Comparison of ENCODE assay signal across 21 cellular contexts in the genomic region with DNA sequence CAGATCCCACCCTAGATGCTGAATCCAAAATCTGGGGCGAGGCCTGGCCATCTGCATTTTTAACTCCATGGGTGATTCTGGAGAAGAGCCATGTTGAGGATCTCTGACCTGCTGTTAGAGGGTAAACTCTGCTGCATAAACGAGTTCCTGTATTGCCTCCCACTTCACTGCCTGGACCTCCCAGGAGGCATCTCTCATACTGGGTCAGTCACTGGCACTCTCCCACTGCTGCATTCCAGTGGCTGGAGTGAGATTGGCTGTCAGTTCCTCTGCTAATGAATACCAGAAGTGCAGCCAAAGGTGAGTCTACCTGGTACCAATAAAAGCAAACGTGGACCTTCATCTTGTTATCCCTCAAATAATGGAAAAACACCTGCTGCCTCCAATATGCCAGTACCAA. TPM values are rescaled to one million over a fixed set of nuclear protein-coding genes. Genes with fewer than 3 reads are reported as not detected.
DNase-seq lines count a peak whose midpoint lies in the region; ATAC-seq, FAIRE-seq and TF ChIP-seq lines count a peak whose summit lies in the region.
"Had no signal": no experiment of that assay in that cellular context is flagged by ENCODE, and none has a peak within 500 bp of the region (broad histone marks: within the 10 kb centered on the region; RNA-seq: fewer than 3 reads in every experiment).

No MANE protein-coding gene starts in this region.

- H3K4me1 ChIP-seq in GM23248 (ENCODE audit: insufficient read depth) (peaks cover 21% of the 10 kb centered on the region), pancreas (peaks cover 7 to 12% (median 10%) of the 10 kb centered on the region in 3 donors)

- 57 to 61% methylated on average over 3 of the region's 3 CpGs for WGBS in GM23248 (ENCODE audit: low coverage in 1 of 2, low lambda C conversion rate in 2 of 2, missing lambda C conversion rate in 2 of 2), 2 experiments
- 39 to 43% methylated on average over 3 of the region's 3 CpGs for WGBS in pancreas, 2 donors

- no peaks in the 10 kb centered on the region for H3K27me3 Mint-ChIP-seq in effector memory CD8-positive, alpha-beta T cell

- H3K9ac ChIP-seq in GM23248 = no peak overlapping the region
- H3K9ac ChIP-seq: BLaER1 treated with 17β-estradiol and CSF1 and Interleukin-3, amounts not matched to agents 10 nM and 100 nM had no signal

- no peak for FAIRE-seq in pancreas (lab: Jason Lieb, UNC)
- FAIRE-seq: frontal cortex, K562 had no signal

- no peak overlapping the region for H2AFZ ChIP-seq in GM23248

- H3K4me1 Mint-ChIP-seq in effector memory CD8-positive, alpha-beta T cell (ENCODE audit: low read depth in 2 of 2) = peaks cover 31 to 34% of the 10 kb centered on the region in 2 donors

- peak; percentile 49 for DNase-seq in GM23248
- peak; percentile 84 for DNase-seq in astrocyte of the hippocampus (ENCODE audit: low read depth, low spot score)
- DNase-seq in iris pigment epithelial cell (ENCODE audit: low read depth) = peak; percentile 50
- DNase-seq in pancreas = peak in 3 of 6 donors; percentile 55 to 68 (median 64)
- no peak for DNase-seq in effector memory CD8-positive, alpha-beta T cell
- DNase-seq in D341Med (ENCODE audit: low spot score) = no peak
- DNase-seq in omental fat pad (ENCODE audit: low spot score) = no peak
- DNase-seq in stimulated activated CD4-positive, alpha-beta T cell treated with anti-CD3 and anti-CD28 coated beads, Interleukin-12 subunit alpha, Interleukin-12 subunit beta, amount 100 ng/mL, for 4 hours = no peak
- DNase-seq: activated CD4-positive, alpha-beta T cell treated with anti-CD3 and anti-CD28 coated beads, Interleukin-2, amount 50 U/mL, for 4 hours; activated T-cell treated with anti-CD3 and anti-CD28 coated beads, Interleukin-2, amount 50 U/mL, for 48 hours; DND-41; NCI-H1048; NCI-H2081 treated with DMSO at 0.1 percent for 48 hours; NCI-H69; OCI-M1; stimulated activated CD4-positive, alpha-beta T cell treated with anti-CD3 and anti-CD28 coated beads, Interleukin-4, amount 100 ng/mL, for 24 hours had no signal

- H3K27me3 ChIP-seq in GM23248 (replicated peaks; ENCODE audit: insufficient read depth) = no peaks in the 10 kb centered on the region
- no peaks in the 10 kb centered on the region for H3K27me3 ChIP-seq in pancreas
- H3K27me3 ChIP-seq: BLaER1 treated with 17β-estradiol and CSF1 and Interleukin-3, amounts not matched to agents 10 nM and 100 nM had no signal

- H3K9me3 ChIP-seq in GM23248 (ENCODE audit: low read depth) = no peaks in the 10 kb centered on the region
- H3K9me3 ChIP-seq in pancreas = no peaks in the 10 kb centered on the region

- H3K27ac ChIP-seq in GM23248 = no peak overlapping the region
- peak overlapping the region; percentile 57 to 76 (median 64) for H3K27ac ChIP-seq in pancreas
- H3K27ac ChIP-seq: BLaER1 treated with 17β-estradiol and CSF1 and Interleukin-3, amounts not matched to agents 10 nM and 100 nM; HL-60 had no signal

- ATAC-seq in pancreas = peak; percentile 66 to 85 (median 78)
- ATAC-seq in effector memory CD8-positive, alpha-beta T cell (replicated peaks) = no peak
- no peak for ATAC-seq in omental fat pad (ENCODE audit: low FRiP score)
- ATAC-seq: K562 had no signal

- H3K9me3 Mint-ChIP-seq in effector memory CD8-positive, alpha-beta T cell = no peaks in the 10 kb centered on the region

- peak overlapping the region; percentile 8 for H3K4me2 ChIP-seq in GM23248 (ENCODE audit: unreplicated experiment)
- H3K4me2 ChIP-seq: BLaER1 treated with 17β-estradiol and CSF1 and Interleukin-3, amounts not matched to agents 10 nM and 100 nM had no signal

- intact Hi-C loops in pancreas (cut with DNase I) = no loop called here

- no peak for TF ChIP-seq CTCF in pancreas (IDR thresholded peaks at IDR 0.05)
- no peak for TF ChIP-seq CTCF in omental fat pad (IDR thresholded peaks at IDR 0.05)

- H4K20me1 ChIP-seq in GM23248 (ENCODE audit: insufficient read depth) = 0 out of 2 replicates have a peak, but pooled peaks cover 4% of the 10 kb centered on the region

- H3K9me2 ChIP-seq in GM23248 (ENCODE audit: insufficient read depth) = no peaks in the 10 kb centered on the region

- peaks cover 83% of the 10 kb centered on the region for H3K36me3 Mint-ChIP-seq in effector memory CD8-positive, alpha-beta T cell (ENCODE audit: insufficient read depth)

- in situ Hi-C loops in GM23248 (cut with MboI) = no loop called here

- peaks cover 5% of the 10 kb centered on the region; the same call in 1 of the 2 replicates for H3F3A ChIP-seq in GM23248 (ENCODE audit: insufficient read depth)

- H3K79me2 ChIP-seq in GM23248 (ENCODE audit: insufficient read depth) = peaks cover 99% of the 10 kb centered on the region

- H3K4me3 ChIP-seq in GM23248 (no peak overlapping the region), pancreas (no peak overlapping the region)
- H3K4me3 ChIP-seq: BLaER1 treated with 17β-estradiol and CSF1 and Interleukin-3, amounts not matched to agents 10 nM and 100 nM; K562 had no signal

- peaks cover 32% of the 10 kb centered on the region for H3K36me3 ChIP-seq in GM23248 (ENCODE audit: low read depth)
- peaks cover 0 to 26% (median 5%) of the 10 kb centered on the region in 3 donors for H3K36me3 ChIP-seq in pancreas

- no peak overlapping the region for H3K4me3 Mint-ChIP-seq in effector memory CD8-positive, alpha-beta T cell

- peak overlapping the region in 1 of 2 donors; percentile 44 for H3K27ac Mint-ChIP-seq in effector memory CD8-positive, alpha-beta T cell

RNA-seq across cellular contexts. Expression of gene POLDIP3, which starts 10.3 kb away (rescaled TPM):
- total RNA-seq in GM23248 (2014; rRNA removed; shearing (Covaris generic)) = 32.8 and 35.5 TPM in 2 replicates
- polyA plus RNA-seq in GM23248 (2016; fragmentation: Nextera tagmentation; extraction: Ambion mirVana) = 45.9 and 46.3 TPM in 2 replicates
- 10 to 100 TPM; 23.3 to 35.2 (median 28.7) TPM for total RNA-seq in pancreas
- polyA plus RNA-seq in pancreas = 10 to 100 TPM; 14.6 to 28.6 TPM
- 10 to 100 TPM; 25.0 to 44.9 (median 30.7) TPM for total RNA-seq in omental fat pad

RNA-seq across cellular contexts. Expression of gene ATP5MGL, which starts 36.0 kb away (rescaled TPM):
- not detected in 2 replicates for total RNA-seq in GM23248 (2014; rRNA removed; shearing (Covaris generic))
- polyA plus RNA-seq in GM23248 (2016; fragmentation: Nextera tagmentation; extraction: Ambion mirVana) (0.62 TPM in 1 of 2 replicates, not detected in the other), pancreas (under 1 TPM in 1 of 2 donors, not detected in 1; 0.34 TPM)
- total RNA-seq in pancreas (under 1 TPM in 5 of 6 donors, not detected in 1; 0.24 to 0.60 (median 0.34) TPM), omental fat pad (not detected)
- total RNA-seq: skeletal muscle tissue had no signal

RNA-seq across cellular contexts. Expression of gene CYB5R3, which starts 44.8 kb away (rescaled TPM):
- total RNA-seq in GM23248 (2014; rRNA removed; shearing (Covaris generic)) = 314 and 378 TPM in 2 replicates
- 907 and 950 TPM in 2 replicates for polyA plus RNA-seq in GM23248 (2016; fragmentation: Nextera tagmentation; extraction: Ambion mirVana)
- 10 to 100 TPM; 32.6 to 76.4 (median 43.6) TPM for total RNA-seq in pancreas
- polyA plus RNA-seq in pancreas = 100 to 1,000 TPM in 1 of 2 donors, 10 to 100 TPM in 1; 53.6 to 105 TPM
- 100 to 1,000 TPM; 125 to 212 (median 152) TPM for total RNA-seq in omental fat pad

RNA-seq across cellular contexts. Expression of gene SERHL2, which starts 50.6 kb away (rescaled TPM):
- total RNA-seq in GM23248 (2014; rRNA removed; shearing (Covaris generic)) = 2.8 and 4.8 TPM in 2 replicates
- 5.0 and 5.1 TPM in 2 replicates for polyA plus RNA-seq in GM23248 (2016; fragmentation: Nextera tagmentation; extraction: Ambion mirVana)
- total RNA-seq in pancreas = 1 to 10 TPM in 1 of 6 donors, under 1 TPM in 5; 0.23 to 2.0 (median 0.69) TPM
- polyA plus RNA-seq in pancreas = 1 to 10 TPM in 1 of 2 donors, under 1 TPM in 1; 0.76 to 3.6 TPM
- total RNA-seq in omental fat pad = 1 to 10 TPM; 1.8 to 4.1 (median 3.0) TPM

Comparison
In these comparisons a context has a peak if more than half of its experiments do, and no peak if none do; other contexts are left out.
1. DNase-seq: peak in GM23248 (single experiment), astrocyte of the hippocampus (single experiment) and iris pigment epithelial cell (single experiment); none in effector memory CD8-positive, alpha-beta T cell (0 of 3), D341Med (single experiment), omental fat pad (single experiment) and stimulated activated CD4-positive, alpha-beta T cell treated with anti-CD3 and anti-CD28 coated beads, Interleukin-12 subunit alpha, Interleukin-12 subunit beta, amount 100 ng/mL, for 4 hours (single experiment).
2. ATAC-seq: peak in pancreas (4 of 4); none in effector memory CD8-positive, alpha-beta T cell (single experiment) and omental fat pad (single experiment).